24 cellular contexts compared by ENCODE assay signal in the genomic region with DNA sequence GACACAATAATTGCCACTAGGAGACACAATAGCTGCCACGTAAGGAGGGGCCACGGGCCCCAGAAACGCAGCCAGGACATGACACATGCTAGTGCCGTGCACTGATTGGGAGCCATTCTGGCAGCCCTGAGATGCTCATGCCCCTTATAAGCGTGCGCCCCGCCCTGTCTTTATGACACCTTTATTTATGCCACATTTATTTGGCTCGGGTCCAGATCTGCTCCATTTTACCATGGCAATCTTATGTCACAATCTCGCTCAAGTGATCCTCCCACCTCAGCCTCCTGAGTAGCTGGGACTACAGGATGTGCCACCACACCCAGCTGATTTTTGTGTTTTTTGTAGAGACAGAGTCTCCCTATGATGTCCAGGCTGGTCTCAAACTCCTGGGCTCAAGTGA.
"Had no signal": no experiment of that assay in that cellular context is flagged by ENCODE, and none has a peak within 500 bp of the region (broad histone marks: within the 10 kb centered on the region; RNA-seq: fewer than 3 reads in every experiment).

No MANE protein-coding gene starts in this region.

- H3K9me3 Mint-ChIP-seq: activated T-cell treated with anti-CD3 and anti-CD28 coated beads, Interleukin-2, amount 50 U/mL, for 24 hours; activated T-helper 2 cell treated with anti-CD3 and anti-CD28 coated beads, Interferon-gamma antibody, Interleukin-2, Interleukin-4, amounts not matched to agents 10 μg/mL and 5 μg/mL and 100 μg/mL, durations not matched to agents 14 hours and 24 hours and 36 hours; T-helper 2 cell treated with Interferon-gamma antibody and Interleukin-4, amounts not matched to agents 5 μg/mL and 100 μg/mL, for 36 hours had no signal

- H3K27ac ChIP-seq: neural progenitor cell, ovary, prostate gland, vagina had no signal

- H3K9me3 ChIP-seq: adrenal gland, ascending aorta, heart right ventricle, left lung, ovary, prostate gland, spleen, thoracic aorta, vagina had no signal

- H3K4me3 ChIP-seq: adrenal gland, ascending aorta, heart right ventricle, left lung, lung, neural progenitor cell, ovary, prostate gland, spleen, thoracic aorta, vagina had no signal

- H3K4me1 ChIP-seq: neural progenitor cell, prostate gland had no signal

- H3K36me3 ChIP-seq: adrenal gland, brain microvascular endothelial cell, heart right ventricle, left lung, neural progenitor cell, ovary, prostate gland, thoracic aorta, vagina had no signal

- ATAC-seq: naive thymus-derived CD8-positive, alpha-beta T cell had no signal

- H3K27me3 ChIP-seq: adrenal gland, ascending aorta, brain microvascular endothelial cell, heart right ventricle, left lung, neural progenitor cell, ovary, spleen, vagina had no signal

- H3K4me3 Mint-ChIP-seq: activated naive CD8-positive, alpha-beta T cell; activated T-cell treated with anti-CD3 and anti-CD28 coated beads, Interleukin-2, amount 50 U/mL, for 24 hours; mesothelial cell of epicardium; naive thymus-derived CD8-positive, alpha-beta T cell; neural progenitor cell; T-helper 2 cell treated with Interferon-gamma antibody and Interleukin-4, amounts not matched to agents 5 μg/mL and 100 μg/mL, for 36 hours; type B pancreatic cell had no signal

- DNase-seq: activated naive CD4-positive, alpha-beta T cell; activated T-cell treated with anti-CD3 and anti-CD28 coated beads, Interleukin-2, amount 50 U/mL, for 24 hours; adrenal gland; brain microvascular endothelial cell; central memory CD4-positive, alpha-beta T cell; heart right ventricle; kidney; left lung; naive thymus-derived CD8-positive, alpha-beta T cell; ovary; spleen; stimulated activated CD4-positive, alpha-beta T cell treated with anti-CD3 and anti-CD28 coated beads, Interleukin-4, amount 100 ng/mL, for 1 hour; stimulated activated naive CD4-positive, alpha-beta T cell treated with Interleukin-2 at 50 U/mL for 16 hours had no signal

- H3K27ac Mint-ChIP-seq: activated naive CD8-positive, alpha-beta T cell; activated T-cell treated with anti-CD3 and anti-CD28 coated beads, Interleukin-2, amount 50 U/mL, for 24 hours; activated T-helper 2 cell treated with anti-CD3 and anti-CD28 coated beads, Interferon-gamma antibody, Interleukin-2, Interleukin-4, amounts not matched to agents 10 μg/mL and 5 μg/mL and 100 μg/mL, durations not matched to agents 14 hours and 24 hours and 36 hours; mesothelial cell of epicardium; neural progenitor cell; T-helper 2 cell treated with Interferon-gamma antibody and Interleukin-4, amounts not matched to agents 5 μg/mL and 100 μg/mL, for 36 hours; type B pancreatic cell had no signal

- H3K36me3 Mint-ChIP-seq: neural progenitor cell had no signal
